ENCODE assay signal across 19 cellular contexts in genomic region chr3:136804813-136805212, GRCh38. TPM values are rescaled to one million over a fixed set of nuclear protein-coding genes. Genes with fewer than 3 reads are reported as not detected.
"Had no signal": no experiment of that assay in that cellular context is flagged by ENCODE, and none has a peak within 500 bp of the region (broad histone marks: within the 10 kb centered on the region; RNA-seq: fewer than 3 reads in every experiment).

No MANE protein-coding gene starts in this region.

- H3K27ac ChIP-seq: coronary artery, heart right ventricle, neutrophil, psoas muscle, sigmoid colon, transverse colon, VCaP had no signal

- H3K27me3 ChIP-seq: heart right ventricle, neutrophil, sigmoid colon, transverse colon had no signal

- H3K27ac Mint-ChIP-seq: activated CD4-positive, alpha-beta T cell treated with anti-CD3 and anti-CD28 coated beads for 36 hours; activated CD8-positive, alpha-beta T cell treated with anti-CD3 and anti-CD28 coated beads for 36 hours; activated naive CD4-positive, alpha-beta T cell treated with anti-CD3 and anti-CD28 coated beads for 36 hours; activated T-helper 1 cell treated with anti-CD3 and anti-CD28 coated beads, Interleukin-12 subunit alpha, Interleukin-12 subunit beta, Interleukin-2, Interleukin-4 antibody, amounts not matched to agents 30 ng/mL and 10 ng/mL and 1 ng/mL, durations not matched to agents 14 hours and 24 hours and 36 hours; naive thymus-derived CD8-positive, alpha-beta T cell had no signal

- ATAC-seq: activated CD4-positive, alpha-beta T cell treated with anti-CD3 and anti-CD28 coated beads for 36 hours; activated CD8-positive, alpha-beta T cell treated with anti-CD3 and anti-CD28 coated beads for 36 hours; heart right ventricle; naive thymus-derived CD8-positive, alpha-beta T cell; psoas muscle had no signal

- DNase-seq: activated CD4-positive, alpha-beta T cell treated with anti-CD3 and anti-CD28 coated beads for 36 hours; activated CD8-positive, alpha-beta memory T cell treated with anti-CD3 and anti-CD28 coated beads, Interleukin-2, amount 50 U/mL, for 48 hours; activated CD8-positive, alpha-beta T cell treated with anti-CD3 and anti-CD28 coated beads for 36 hours; activated naive CD4-positive, alpha-beta T cell treated with anti-CD3 and anti-CD28 coated beads for 36 hours; caudate nucleus; effector CD4-positive, alpha-beta T cell; foreskin melanocyte; heart right ventricle; naive thymus-derived CD8-positive, alpha-beta T cell; psoas muscle; sigmoid colon; stimulated activated CD4-positive, alpha-beta T cell treated with anti-CD3 and anti-CD28 coated beads, Interleukin-12 subunit alpha, Interleukin-12 subunit beta, amount 100 ng/mL, for 4 hours; stimulated activated naive CD4-positive, alpha-beta T cell; substantia nigra; transverse colon had no signal

- H3K4me3 Mint-ChIP-seq: activated CD4-positive, alpha-beta T cell treated with anti-CD3 and anti-CD28 coated beads for 36 hours; activated CD8-positive, alpha-beta T cell treated with anti-CD3 and anti-CD28 coated beads for 36 hours; activated naive CD4-positive, alpha-beta T cell treated with anti-CD3 and anti-CD28 coated beads for 36 hours; activated T-helper 1 cell treated with anti-CD3 and anti-CD28 coated beads, Interleukin-12 subunit alpha, Interleukin-12 subunit beta, Interleukin-2, Interleukin-4 antibody, amounts not matched to agents 30 ng/mL and 10 ng/mL and 1 ng/mL, durations not matched to agents 14 hours and 24 hours and 36 hours; naive thymus-derived CD8-positive, alpha-beta T cell had no signal

- H3K9me3 Mint-ChIP-seq: activated CD8-positive, alpha-beta T cell treated with anti-CD3 and anti-CD28 coated beads for 36 hours; activated naive CD4-positive, alpha-beta T cell treated with anti-CD3 and anti-CD28 coated beads for 36 hours; activated T-helper 1 cell treated with anti-CD3 and anti-CD28 coated beads, Interleukin-12 subunit alpha, Interleukin-12 subunit beta, Interleukin-2, Interleukin-4 antibody, amounts not matched to agents 30 ng/mL and 10 ng/mL and 1 ng/mL, durations not matched to agents 14 hours and 24 hours and 36 hours; naive thymus-derived CD8-positive, alpha-beta T cell had no signal

- H3K4me1 Mint-ChIP-seq: activated CD4-positive, alpha-beta T cell treated with anti-CD3 and anti-CD28 coated beads for 36 hours had no signal

- H3K27me3 Mint-ChIP-seq: activated CD4-positive, alpha-beta T cell treated with anti-CD3 and anti-CD28 coated beads for 36 hours; activated CD8-positive, alpha-beta T cell treated with anti-CD3 and anti-CD28 coated beads for 36 hours had no signal

- H3K36me3 ChIP-seq: heart right ventricle, neutrophil, sigmoid colon, transverse colon had no signal

- H3K4me1 ChIP-seq: sigmoid colon had no signal

- H3K4me3 ChIP-seq: coronary artery, heart right ventricle, psoas muscle, sigmoid colon, transverse colon had no signal

- H3K36me3 Mint-ChIP-seq: naive thymus-derived CD8-positive, alpha-beta T cell had no signal

- H3K9me3 ChIP-seq: heart right ventricle, neutrophil, psoas muscle, sigmoid colon, transverse colon had no signal

RNA-seq across cellular contexts. Expression of gene SLC35G2, which starts 14.1 kb away (rescaled TPM):
- total RNA-seq: naive thymus-derived CD8-positive, alpha-beta T cell had no signal
